Comparison of ENCODE assay signal across 8 cellular contexts in genomic region chr12:47717443-47718193, GRCh38. TPM values are rescaled to one million over a fixed set of nuclear protein-coding genes. Genes with fewer than 3 reads are reported as not detected.
A peak's percentile ranks its signal among the peaks of the same experiment; 100 is the strongest.
DNase-seq lines count a peak whose midpoint lies in the region; ATAC-seq lines count a peak whose summit lies in the region.

No MANE protein-coding gene starts in this region.

- peak overlapping the region; percentile 2 to 64 for H3K4me3 Mint-ChIP-seq in activated T-cell treated with anti-CD3 and anti-CD28 coated beads, Interleukin-2, amount 50 U/mL, for 72 hours

- no peaks in the 10 kb centered on the region for H3K36me3 ChIP-seq in mucosa of stomach (ENCODE audit: control insufficient read depth, insufficient read depth, low read length)
- peaks cover 0 to 4% (median 0%) of the 10 kb centered on the region in 5 donors for H3K36me3 ChIP-seq in subcutaneous abdominal adipose tissue (ENCODE audit: control insufficient read depth in 5 of 5, insufficient read depth in 5 of 5, low read length in 5 of 5)

- H3K27me3 Mint-ChIP-seq in activated T-cell treated with anti-CD3 and anti-CD28 coated beads, Interleukin-2, amount 50 U/mL, for 72 hours (ENCODE audit: low read depth): no peaks in the 10 kb centered on the region

- peaks cover 0 to 6% of the 10 kb centered on the region in 2 donors for H3K36me3 Mint-ChIP-seq in activated T-cell treated with anti-CD3 and anti-CD28 coated beads, Interleukin-2, amount 50 U/mL, for 72 hours (ENCODE audit: insufficient read depth in 2 of 2)

- H3K27me3 ChIP-seq in mucosa of stomach (ENCODE audit: control insufficient read depth, insufficient read depth, low read length): no peaks in the 10 kb centered on the region
- no peaks in the 10 kb centered on the region for H3K27me3 ChIP-seq in subcutaneous abdominal adipose tissue (ENCODE audit: control insufficient read depth in 5 of 5, insufficient read depth in 4 of 5, low read length in 5 of 5)

- peak; percentile 74 for DNase-seq in COR-L47 (lab: John Stamatoyannopoulos, UW)
- DNase-seq in NOMO-1 (lab: John Stamatoyannopoulos, UW; ENCODE audit: unreplicated experiment in 2 of 2): peak; percentile 47 to 62
- peak; percentile 57 to 67 for DNase-seq in activated T-cell treated with anti-CD3 and anti-CD28 coated beads, Interleukin-2, amount 50 U/mL, for 72 hours
- peak; percentile 89 for DNase-seq in fibroblast of gingiva (ENCODE audit: low read depth)
- no peak for DNase-seq in activated CD4-positive, CD25-positive, alpha-beta regulatory T cell treated with anti-CD3 and anti-CD28 coated beads, Interleukin-2, amount 50 U/mL, for 72 hours

- H3K4me1 Mint-ChIP-seq in activated T-cell treated with anti-CD3 and anti-CD28 coated beads, Interleukin-2, amount 50 U/mL, for 72 hours (ENCODE audit: low read depth): peaks cover 54% of the 10 kb centered on the region

- peak; percentile 60 for ATAC-seq in HG03442 (IDR thresholded peaks at IDR 0.05; ENCODE audit: unreplicated experiment)
- peak; percentile 63 to 74 for ATAC-seq in activated T-cell treated with anti-CD3 and anti-CD28 coated beads, Interleukin-2, amount 50 U/mL, for 72 hours (replicated peaks in 1 of 2)

- no peaks in the 10 kb centered on the region for H3K9me3 Mint-ChIP-seq in activated T-cell treated with anti-CD3 and anti-CD28 coated beads, Interleukin-2, amount 50 U/mL, for 72 hours

- H3K4me3 ChIP-seq in mucosa of stomach (ENCODE audit: low read length) (no peak overlapping the region), subcutaneous abdominal adipose tissue (ENCODE audit: low read depth in 1 of 5, low read length in 5 of 5) (peak overlapping the region in 1 of 5 donors; percentile 4)

- H3K9me3 ChIP-seq in mucosa of stomach (ENCODE audit: control insufficient read depth, low read length) (no peaks in the 10 kb centered on the region), subcutaneous abdominal adipose tissue (ENCODE audit: control insufficient read depth in 5 of 5, low read length in 5 of 5) (no peaks in the 10 kb centered on the region)

- peak overlapping the region; percentile 50 for H3K9ac ChIP-seq in mucosa of stomach (ENCODE audit: low read length)
- H3K9ac ChIP-seq in subcutaneous abdominal adipose tissue (ENCODE audit: low read length in 5 of 5): peak overlapping the region in 3 of 5 donors; percentile 22 to 53 (median 33)

- H3K4me1 ChIP-seq in mucosa of stomach (ENCODE audit: control insufficient read depth, insufficient read depth, low read length) (peaks cover 29% of the 10 kb centered on the region), subcutaneous abdominal adipose tissue (ENCODE audit: control insufficient read depth in 5 of 5, insufficient read depth in 5 of 5, low read length in 5 of 5) (peaks cover 16 to 47% (median 45%) of the 10 kb centered on the region in 5 donors)

- H3K27ac ChIP-seq in subcutaneous abdominal adipose tissue (ENCODE audit: low read depth, low read length): peak overlapping the region; percentile 76

- peak overlapping the region; percentile 61 for H3K27ac Mint-ChIP-seq in activated T-cell treated with anti-CD3 and anti-CD28 coated beads, Interleukin-2, amount 50 U/mL, for 72 hours

RNA-seq across cellular contexts. Expression of gene ENDOU, which starts 7.7 kb away (rescaled TPM):
- under 1 TPM; 0.26 to 0.44 TPM for total RNA-seq in activated T-cell treated with anti-CD3 and anti-CD28 coated beads, Interleukin-2, amount 50 U/mL, for 72 hours

RNA-seq across cellular contexts. Expression of gene RPAP3, which starts 11.8 kb away (rescaled TPM):
- 10 to 100 TPM; 34.4 to 36.0 TPM for total RNA-seq in activated T-cell treated with anti-CD3 and anti-CD28 coated beads, Interleukin-2, amount 50 U/mL, for 72 hours

RNA-seq across cellular contexts. Expression of gene RAPGEF3, which starts 41.1 kb away (rescaled TPM):
- 1 to 10 TPM in 1 of 2 donors, under 1 TPM in 1; 0.62 to 1.4 TPM for total RNA-seq in activated T-cell treated with anti-CD3 and anti-CD28 coated beads, Interleukin-2, amount 50 U/mL, for 72 hours

RNA-seq across cellular contexts. Expression of gene SLC48A1, which starts 55.4 kb away (rescaled TPM):
- 10 to 100 TPM; 14.6 to 15.2 TPM for total RNA-seq in activated T-cell treated with anti-CD3 and anti-CD28 coated beads, Interleukin-2, amount 50 U/mL, for 72 hours
